Comparison of ENCODE assay signal across 8 cellular contexts in genomic region chr22:23893957-23894709, GRCh38. TPM values are rescaled to one million over a fixed set of nuclear protein-coding genes. Genes with fewer than 3 reads are reported as not detected.
DNase-seq lines count a peak whose midpoint lies in the region; ATAC-seq and TF ChIP-seq lines count a peak whose summit lies in the region.

Gene MIF, plus strand, starts transcription at chr22:23894383. Its CDS starts 92 bp downstream, at chr22:23894475.

- no peaks in the 10 kb centered on the region for H3K27me3 Mint-ChIP-seq in activated CD4-positive, alpha-beta T cell treated with anti-CD3 and anti-CD28 coated beads for 36 hours

- TF ChIP-seq CTCF in BJ (IDR thresholded peaks at IDR 0.05; ENCODE audit: insufficient read depth, low read depth, low read length): peak; percentile 85
- peak; percentile 85 for TF ChIP-seq CTCF in choroid plexus epithelial cell (conservative IDR thresholded peaks at IDR 0.05; ENCODE audit: low read depth, low read length)

- no peaks in the 10 kb centered on the region for H3K27me3 ChIP-seq in BJ (ENCODE audit: control insufficient read depth, insufficient read depth, low read length)

- H3K4me3 ChIP-seq in BJ (ENCODE audit: low read depth, low read length): peak within 1 kb of the TSS; percentile 78
- H3K4me3 ChIP-seq in choroid plexus epithelial cell (ENCODE audit: low read depth, low read length): peak within 1 kb of the TSS; percentile 92

- peak within 1 kb of the TSS; percentile 91 for H3K4me3 Mint-ChIP-seq in activated CD4-positive, alpha-beta T cell treated with anti-CD3 and anti-CD28 coated beads for 36 hours

- H3K36me3 Mint-ChIP-seq in activated CD4-positive, alpha-beta T cell treated with anti-CD3 and anti-CD28 coated beads for 36 hours (ENCODE audit: low read depth): peaks cover 33% of the 10 kb centered on the region

- POLR2A ChIA-PET in BJ (lab: Charles Lee): interaction anchor here (0.6 to 1.0 kb wide), 3 partner anchors 19 to 612 kb away, joined by 3 to 11 read pairs (median 5); no protein-coding TSS in a partner anchor
- POLR2A ChIA-PET in activated CD4-positive, alpha-beta T cell treated with anti-CD3 and anti-CD28 coated beads for 36 hours (lab: Charles Lee): interaction anchor here (0.8 to 2.2 kb wide), 8 partner anchors 9 to 177 kb away, joined by 3 to 24 read pairs (median 4); partner anchors contain the start of genes CABIN1, SLC2A11, SMARCB1 and ZNF70

- ATAC-seq in HG03439 (IDR thresholded peaks at IDR 0.05; ENCODE audit: unreplicated experiment): peak; percentile 83
- ATAC-seq in activated CD4-positive, alpha-beta T cell treated with anti-CD3 and anti-CD28 coated beads for 36 hours: peak; percentile 87

- CTCF ChIA-PET in BJ (lab: Yijun Ruan, JAX): interaction anchor here (0.7 to 1.9 kb wide), 19 partner anchors 9 to 303 kb away, joined by 3 to 11 read pairs (median 4); partner anchors contain the start of gene SLC2A11
- CTCF ChIA-PET in activated CD4-positive, alpha-beta T cell treated with anti-CD3 and anti-CD28 coated beads for 36 hours (lab: Charles Lee): interaction anchor here (0.5 to 2.2 kb wide), 18 partner anchors 9 to 654 kb away, joined by 3 to 24 read pairs (median 4); partner anchors contain the start of gene SLC2A11

- no peaks in the 10 kb centered on the region for H3K9me3 Mint-ChIP-seq in activated CD4-positive, alpha-beta T cell treated with anti-CD3 and anti-CD28 coated beads for 36 hours (ENCODE audit: low read depth)

- peaks cover 21% of the 10 kb centered on the region for H3K36me3 ChIP-seq in BJ (ENCODE audit: control insufficient read depth, insufficient read depth, low read length)

- DNase-seq in BJ (ENCODE audit: low read depth) (peak; percentile 50), GM19238 (ENCODE audit: insufficient read length, low spot score) (peak; percentile 97), NCI-H524 (lab: John Stamatoyannopoulos, UW) (peak; percentile 90 to 97), choroid plexus epithelial cell (ENCODE audit: low read depth) (peak; percentile 97), kidney glomerular epithelial cell (lab: John Stamatoyannopoulos, UW) (peak; percentile 85)
- DNase-seq in activated CD4-positive, alpha-beta T cell treated with anti-CD3 and anti-CD28 coated beads for 36 hours: peak; percentile 98
- peak; percentile 87 to 96 for DNase-seq in stimulated activated CD4-positive, alpha-beta T cell treated with anti-CD3 and anti-CD28 coated beads, Interleukin-1b, Interleukin-23, amount 100 ng/mL, for 1 hour (ENCODE audit: low read depth in 2 of 2)

- intact Hi-C loops in activated CD4-positive, alpha-beta T cell treated with anti-CD3 and anti-CD28 coated beads for 36 hours (cut with DNase I, micrococcal nuclease): loop anchor here (1.0 to 10.0 kb wide), 15 partner anchors 20 to 824 kb away; partner anchors contain the start of genes GUCD1 (in 2 of the 2), SLC2A11 (in 2 of the 2), SNRPD3 (in 2 of the 2) and ADORA2A (in 1 of the 2)

- peaks cover 23% of the 10 kb centered on the region for H3K4me1 Mint-ChIP-seq in activated CD4-positive, alpha-beta T cell treated with anti-CD3 and anti-CD28 coated beads for 36 hours

- peak within 1 kb of the TSS; percentile 98 for H3K27ac Mint-ChIP-seq in activated CD4-positive, alpha-beta T cell treated with anti-CD3 and anti-CD28 coated beads for 36 hours

RNA-seq across cellular contexts. Expression of gene MIF, which starts in this region (rescaled TPM):
- 202 and 246 TPM in 2 replicates for polyA plus RNA-seq in BJ (2011; rRNA removed)
- 65.6 and 70.0 TPM in 2 replicates for polyA minus RNA-seq in BJ (2011; rRNA and poly(A)+ RNA removed)
- total RNA-seq in activated CD4-positive, alpha-beta T cell treated with anti-CD3 and anti-CD28 coated beads for 36 hours: 1,000 to 10,000 TPM; 1,478 to 1,739 TPM

Comparison
In these comparisons a context has a peak if more than half of its experiments do, and no peak if none do; other contexts are left out.
1. Peak in every context shown above with its lines: DNase-seq, ATAC-seq and H3K4me3 ChIP-seq.